In the genomic region with DNA sequence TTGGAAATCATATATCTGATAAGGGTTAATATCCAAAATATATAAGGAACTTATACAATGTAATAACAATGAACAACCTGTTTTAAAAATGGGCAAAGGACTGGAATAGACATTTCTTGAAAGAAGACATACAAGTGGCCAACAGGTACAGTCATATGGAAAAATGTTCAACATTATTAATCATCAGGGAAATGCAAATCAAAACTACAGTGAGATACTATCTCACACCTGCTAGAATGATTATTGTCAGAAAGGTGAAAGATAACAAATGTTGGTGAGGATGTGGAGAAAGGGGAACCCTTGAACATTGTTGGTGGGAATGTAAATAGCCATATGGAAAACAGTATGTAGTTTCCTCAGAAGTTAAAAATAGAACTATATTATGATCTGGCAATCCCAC, we compare ENCODE assay signal across 16 cellular contexts. TPM values are rescaled to one million over a fixed set of nuclear protein-coding genes. Genes with fewer than 3 reads are reported as not detected.
DNase-seq lines count a peak whose midpoint lies in the region; ATAC-seq, FAIRE-seq and TF ChIP-seq lines count a peak whose summit lies in the region.
"Had no signal": no experiment of that assay in that cellular context is flagged by ENCODE, and none has a peak within 500 bp of the region (broad histone marks: within the 10 kb centered on the region; RNA-seq: fewer than 3 reads in every experiment).

No MANE protein-coding gene starts in this region.

- H3K4me3 Mint-ChIP-seq in activated T-helper 2 cell treated with anti-CD3 and anti-CD28 coated beads, Interferon-gamma antibody, Interleukin-2, Interleukin-4, amounts not matched to agents 10 μg/mL and 5 μg/mL and 100 μg/mL, durations not matched to agents 14 hours and 24 hours and 36 hours (ENCODE audit: low read depth), result peak overlapping the region; percentile 65
- H3K4me3 Mint-ChIP-seq: brain had no signal

- peaks cover 23% of the 10 kb centered on the region for H3K36me3 Mint-ChIP-seq in activated T-helper 2 cell treated with anti-CD3 and anti-CD28 coated beads, Interferon-gamma antibody, Interleukin-2, Interleukin-4, amounts not matched to agents 10 μg/mL and 5 μg/mL and 100 μg/mL, durations not matched to agents 14 hours and 24 hours and 36 hours (ENCODE audit: low read depth)

- peak; percentile 37 for ATAC-seq in HG03342 (IDR thresholded peaks at IDR 0.05; ENCODE audit: unreplicated experiment)

- peaks cover 47% of the 10 kb centered on the region for H3K4me1 Mint-ChIP-seq in activated T-helper 2 cell treated with anti-CD3 and anti-CD28 coated beads, Interferon-gamma antibody, Interleukin-2, Interleukin-4, amounts not matched to agents 10 μg/mL and 5 μg/mL and 100 μg/mL, durations not matched to agents 14 hours and 24 hours and 36 hours (ENCODE audit: low read depth)

- no peaks in the 10 kb centered on the region for H3K9me3 ChIP-seq in GM23248 (ENCODE audit: low read depth)

- H3K27ac Mint-ChIP-seq in activated T-helper 2 cell treated with anti-CD3 and anti-CD28 coated beads, Interferon-gamma antibody, Interleukin-2, Interleukin-4, amounts not matched to agents 10 μg/mL and 5 μg/mL and 100 μg/mL, durations not matched to agents 14 hours and 24 hours and 36 hours, result peak overlapping the region; percentile 97
- H3K27ac Mint-ChIP-seq: brain had no signal

- no peaks in the 10 kb centered on the region for H3K27me3 ChIP-seq in GM23248 (replicated peaks; ENCODE audit: insufficient read depth)

- H3K79me2 ChIP-seq in GM23248 (ENCODE audit: insufficient read depth), result peaks cover 82% of the 10 kb centered on the region

- H3K27me3 Mint-ChIP-seq in activated T-helper 2 cell treated with anti-CD3 and anti-CD28 coated beads, Interferon-gamma antibody, Interleukin-2, Interleukin-4, amounts not matched to agents 10 μg/mL and 5 μg/mL and 100 μg/mL, durations not matched to agents 14 hours and 24 hours and 36 hours (ENCODE audit: low read depth), result no peaks in the 10 kb centered on the region
- H3K27me3 Mint-ChIP-seq: brain had no signal

- no peaks in the 10 kb centered on the region for H3K9me3 Mint-ChIP-seq in activated T-helper 2 cell treated with anti-CD3 and anti-CD28 coated beads, Interferon-gamma antibody, Interleukin-2, Interleukin-4, amounts not matched to agents 10 μg/mL and 5 μg/mL and 100 μg/mL, durations not matched to agents 14 hours and 24 hours and 36 hours

- peak; percentile 92 for FAIRE-seq in GM19239 (lab: Jason Lieb, UNC)

- intact Hi-C loops in activated T-helper 2 cell treated with anti-CD3 and anti-CD28 coated beads, Interferon-gamma antibody, Interleukin-2, Interleukin-4, amounts not matched to agents 10 μg/mL and 5 μg/mL and 100 μg/mL, durations not matched to agents 14 hours and 24 hours and 36 hours (cut with micrococcal nuclease), result loop anchor here (1.0 to 5.0 kb wide), 8 partner anchors 20 to 332 kb away; a partner anchor contains a TSS

- no peaks in the 10 kb centered on the region for H3K9me2 ChIP-seq in GM23248 (ENCODE audit: insufficient read depth)

- DNase-seq in GM12865 (ENCODE audit: low read depth) (peak; percentile 52), GM19239 (ENCODE audit: insufficient read length, low spot score) (no peak), dermis blood vessel endothelial cell (no peak), G401 (ENCODE audit: low spot score) (no peak), GM23248 (no peak), KG1 (lab: John Stamatoyannopoulos, UW) (no peak)
- DNase-seq in activated T-helper 2 cell treated with anti-CD3 and anti-CD28 coated beads, Interferon-gamma antibody, Interleukin-2, Interleukin-4, amounts not matched to agents 10 μg/mL and 5 μg/mL and 100 μg/mL, durations not matched to agents 14 hours and 24 hours and 36 hours (ENCODE audit: low spot score), result no peak
- DNase-seq: C1 segment of cervical spinal cord; effector memory CD4-positive, alpha-beta T cell; GOT3; NCI-H1436; NCI-H748 treated with DMSO at 0.1 percent for 48 hours; nucleus accumbens; SIG-M5 had no signal

- no peaks in the 10 kb centered on the region for H3F3A ChIP-seq in GM23248 (ENCODE audit: insufficient read depth)

- in situ Hi-C loops in G401 (cut with HindIII; ENCODE audit: low sequenced_read_pairs) (no loop called here), GM23248 (cut with MboI) (no loop called here)

- no peak for TF ChIP-seq CTCF in GM12865 (IDR thresholded peaks at IDR 0.05; ENCODE audit: insufficient read depth, low read depth, low read length, missing control alignments)

- no peaks in the 10 kb centered on the region for H3K4me1 ChIP-seq in GM23248 (ENCODE audit: insufficient read depth)

- H3K27ac ChIP-seq in GM23248, result no peak overlapping the region

- no peaks in the 10 kb centered on the region for H3K36me3 ChIP-seq in GM23248 (ENCODE audit: low read depth)

- H3K9ac ChIP-seq in GM23248, result no peak overlapping the region

- H2AFZ ChIP-seq in GM23248, result no peak overlapping the region

- H4K20me1 ChIP-seq in GM23248 (ENCODE audit: insufficient read depth), result no peaks in the 10 kb centered on the region

- H3K4me3 ChIP-seq in GM12865 (ENCODE audit: low read depth, low read length) (peak overlapping the region; percentile 19), GM23248 (no peak overlapping the region)

- H3K4me2 ChIP-seq in GM23248 (ENCODE audit: unreplicated experiment), result no peak overlapping the region

RNA-seq across cellular contexts. Expression of a gene that starts 20.4 kb away (rescaled TPM):
- total RNA-seq in activated T-helper 2 cell treated with anti-CD3 and anti-CD28 coated beads, Interferon-gamma antibody, Interleukin-2, Interleukin-4, amounts not matched to agents 10 μg/mL and 5 μg/mL and 100 μg/mL, durations not matched to agents 14 hours and 24 hours and 36 hours, result 43.6 and 46.5 TPM in 2 replicates
- 72.5 and 78.1 TPM in 2 replicates for total RNA-seq in dermis blood vessel endothelial cell
- total RNA-seq in G401 (2014; rRNA removed; shearing (Covaris generic)), result 41.5 and 59.2 TPM in 2 replicates
- 129 and 152 TPM in 2 replicates for total RNA-seq in GM23248 (2014; rRNA removed; shearing (Covaris generic))
- polyA plus RNA-seq in GM23248 (2016; fragmentation: Nextera tagmentation; extraction: Ambion mirVana), result 93.4 and 94.7 TPM in 2 replicates
